ENCODE assay signal across 8 cellular contexts in the genomic region with DNA sequence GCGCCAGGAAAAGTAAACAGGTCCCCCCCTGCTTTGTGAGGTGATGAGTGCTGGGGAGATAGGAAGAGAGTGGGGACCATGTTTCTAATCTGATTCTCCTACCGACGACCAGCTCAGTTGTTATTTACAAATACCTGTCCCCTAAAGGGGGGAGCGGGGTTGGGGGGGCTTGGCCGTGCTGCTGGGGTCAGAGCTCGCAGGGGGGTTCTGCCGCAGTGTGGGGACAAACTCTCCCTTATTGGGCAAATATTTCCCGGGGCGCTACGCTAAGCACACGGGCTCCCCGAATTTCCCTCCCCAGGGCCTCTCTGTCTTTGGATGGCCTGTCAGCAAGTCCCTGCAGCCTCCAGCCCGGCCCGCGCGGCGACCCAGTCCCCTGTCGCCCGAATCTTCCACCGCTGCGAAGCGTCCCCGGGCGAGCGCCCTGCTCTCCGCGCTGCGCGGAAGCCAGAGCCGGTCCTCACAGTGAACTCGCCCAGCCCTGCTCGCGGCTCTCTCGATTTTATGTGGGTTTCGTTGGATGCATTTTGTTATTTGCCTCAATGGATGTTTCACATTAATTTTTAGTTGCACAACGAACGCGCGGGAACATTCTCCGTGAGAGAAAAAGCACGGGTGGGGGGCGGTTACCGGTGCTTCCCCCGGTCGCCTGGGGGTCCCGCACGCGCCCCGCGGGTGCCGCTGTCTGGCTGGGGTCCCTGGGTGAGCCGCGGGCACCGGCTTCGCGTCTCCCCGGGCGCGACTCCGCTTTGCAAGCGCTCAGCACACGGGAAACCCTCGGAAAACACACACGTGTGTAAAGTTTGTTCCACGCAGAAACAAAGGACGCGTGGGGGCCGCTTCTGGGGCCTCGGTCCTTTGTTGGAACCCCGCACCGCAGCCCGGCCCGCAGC. TPM values are rescaled to one million over a fixed set of nuclear protein-coding genes. Genes with fewer than 3 reads are reported as not detected.
A peak's percentile ranks its signal among the peaks of the same experiment; 100 is the strongest.
DNase-seq lines count a peak whose midpoint lies in the region; ATAC-seq and TF ChIP-seq lines count a peak whose summit lies in the region.

No MANE protein-coding gene starts in this region.

- DNase-seq in heart left ventricle (peak in 2 of 5 donors; percentile 53 to 74), sigmoid colon (peak; percentile 60), NCI-H2196 treated with DMSO at 0.1 percent for 48 hours (lab: John Stamatoyannopoulos, UW; ENCODE audit: unreplicated experiment) (no peak), NCI-H2171 treated with DMSO at 0.1 percent for 48 hours (lab: John Stamatoyannopoulos, UW) (no peak), BE2C (no peak)

- H3K9me3 ChIP-seq in HUES6 (ENCODE audit: control insufficient read depth, insufficient read depth, low read depth, low read length): no peaks in the 10 kb centered on the region
- H3K9me3 ChIP-seq in heart left ventricle: no peaks in the 10 kb centered on the region
- H3K9me3 ChIP-seq in sigmoid colon: no peaks in the 10 kb centered on the region
- H3K9me3 ChIP-seq in BE2C: no peaks in the 10 kb centered on the region

- peak overlapping the region; percentile 11; the same call in 1 of the 2 replicates for H3K27ac ChIP-seq in HUES6 (ENCODE audit: low read depth, low read length)
- H3K27ac ChIP-seq in heart left ventricle: peak overlapping the region; percentile 87 to 98 (median 96)
- peak overlapping the region; percentile 93 to 96 (median 96) for H3K27ac ChIP-seq in sigmoid colon

- H3K27me3 ChIP-seq in HUES6 (ENCODE audit: control insufficient read depth, insufficient read depth, low read length) (no peaks in the 10 kb centered on the region), heart left ventricle (no peaks in the 10 kb centered on the region), sigmoid colon (no peaks in the 10 kb centered on the region), BE2C (no peaks in the 10 kb centered on the region)

- no peak for TF ChIP-seq CTCF in heart left ventricle (IDR thresholded peaks at IDR 0.05)
- no peak for TF ChIP-seq CTCF in sigmoid colon (IDR thresholded peaks at IDR 0.05)
- TF ChIP-seq CTCF in BE2C (IDR thresholded peaks at IDR 0.05; ENCODE audit: low read depth, low read length): no peak

- H3K36me3 Mint-ChIP-seq in activated T-helper 17 cell treated with anti-CD3 and anti-CD28 coated beads, Interleukin-2, amount 50 U/mL, for 72 hours (ENCODE audit: low read depth): peaks cover 30% of the 10 kb centered on the region

- H3K4me3 Mint-ChIP-seq in activated T-helper 17 cell treated with anti-CD3 and anti-CD28 coated beads, Interleukin-2, amount 50 U/mL, for 72 hours: peak overlapping the region; percentile 67

- H3K9me3 Mint-ChIP-seq in activated T-helper 17 cell treated with anti-CD3 and anti-CD28 coated beads, Interleukin-2, amount 50 U/mL, for 72 hours: no peaks in the 10 kb centered on the region

- H3K36me3 ChIP-seq in HUES6 (ENCODE audit: control insufficient read depth, insufficient read depth, low read length): no peaks in the 10 kb centered on the region
- peaks cover 0 to 7% (median 0%) of the 10 kb centered on the region in 9 donors for H3K36me3 ChIP-seq in heart left ventricle
- H3K36me3 ChIP-seq in sigmoid colon: no peaks in the 10 kb centered on the region
- H3K36me3 ChIP-seq in BE2C: no peaks in the 10 kb centered on the region

- 4 to 13% (median 6%) methylated on average over 33 to 73 of the region's 73 CpGs for WGBS in heart left ventricle, 4 donors
- 13 to 19% methylated on average over 73 of the region's 73 CpGs for whole genome bisulfite sequencing in sigmoid colon, 2 donors

- H3K9ac ChIP-seq in HUES6 (ENCODE audit: low read length): peak overlapping the region; percentile 90

- TF ChIP-seq POLR2A in heart left ventricle (IDR thresholded peaks at IDR 0.05) (no peak), sigmoid colon (IDR thresholded peaks at IDR 0.05) (no peak)

- no peaks in the 10 kb centered on the region for H3K27me3 Mint-ChIP-seq in activated T-helper 17 cell treated with anti-CD3 and anti-CD28 coated beads, Interleukin-2, amount 50 U/mL, for 72 hours

- intact Hi-C loops in heart left ventricle (cut with DNase I): loop anchor here (2.0 to 10.0 kb wide), 14 partner anchors 41 to 415 kb away; a partner anchor contains a TSS
- intact Hi-C loops in sigmoid colon (cut with DNase I): loop anchor here (2.0 to 10.0 kb wide), 8 partner anchors 52 to 413 kb away; a partner anchor contains a TSS

- TF ChIP-seq EP300 in sigmoid colon (IDR thresholded peaks at IDR 0.05): no peak

- peaks cover 11% of the 10 kb centered on the region for H3K4me1 Mint-ChIP-seq in activated T-helper 17 cell treated with anti-CD3 and anti-CD28 coated beads, Interleukin-2, amount 50 U/mL, for 72 hours

- ATAC-seq in activated T-helper 17 cell treated with anti-CD3 and anti-CD28 coated beads, Interleukin-2, amount 50 U/mL, for 72 hours (replicated peaks): no peak
- ATAC-seq in heart left ventricle: peak in 1 of 4 donors; percentile 12
- ATAC-seq in GM19397 (IDR thresholded peaks at IDR 0.05; ENCODE audit: unreplicated experiment): no peak

- peak overlapping the region; percentile 63 for H3K27ac Mint-ChIP-seq in activated T-helper 17 cell treated with anti-CD3 and anti-CD28 coated beads, Interleukin-2, amount 50 U/mL, for 72 hours

- H3K4me3 ChIP-seq in HUES6 (ENCODE audit: low read depth, low read length): peak overlapping the region; percentile 72
- H3K4me3 ChIP-seq in heart left ventricle: peak overlapping the region; percentile 78 to 99 (median 97)
- peak overlapping the region; percentile 71 to 91 (median 85) for H3K4me3 ChIP-seq in sigmoid colon
- no peak overlapping the region for H3K4me3 ChIP-seq in BE2C (ENCODE audit: low read depth, low read length)

- H3K4me1 ChIP-seq in HUES6 (ENCODE audit: control insufficient read depth, insufficient read depth, low read length): peaks cover 26% of the 10 kb centered on the region
- peaks cover 3 to 40% (median 26%) of the 10 kb centered on the region in 12 donors for H3K4me1 ChIP-seq in heart left ventricle
- peaks cover 0 to 72% (median 64%) of the 10 kb centered on the region in 4 donors for H3K4me1 ChIP-seq in sigmoid colon
- peaks cover 5% of the 10 kb centered on the region for H3K4me1 ChIP-seq in BE2C

RNA-seq across cellular contexts. Expression of a gene that starts 1.5 kb away (rescaled TPM):
- 100 to 1,000 TPM in 1 of 2 donors, 10 to 100 TPM in 1; 95.3 to 130 TPM for total RNA-seq in activated T-helper 17 cell treated with anti-CD3 and anti-CD28 coated beads, Interleukin-2, amount 50 U/mL, for 72 hours
- total RNA-seq in heart left ventricle: 10 to 100 TPM; 14.6 to 38.9 (median 25.6) TPM
- 10 to 100 TPM; 23.0 to 28.9 TPM for polyA plus RNA-seq in heart left ventricle
- total RNA-seq in sigmoid colon: 100 to 1,000 TPM in 1 of 4 donors, 10 to 100 TPM in 3; 42.8 to 126 (median 57.1) TPM
- 10 to 100 TPM; 14.6 to 43.8 (median 15.6) TPM for polyA plus RNA-seq in sigmoid colon
- polyA plus RNA-seq in BE2C (2012; ENCODE audit: insufficient read depth, insufficient read length, low read depth): 83.5 TPM

RNA-seq across cellular contexts. Expression of a gene that starts 43.1 kb away (rescaled TPM):
- total RNA-seq in activated T-helper 17 cell treated with anti-CD3 and anti-CD28 coated beads, Interleukin-2, amount 50 U/mL, for 72 hours: 10 to 100 TPM; 19.1 to 23.0 TPM
- 10 to 100 TPM; 18.5 to 33.4 (median 30.1) TPM for total RNA-seq in heart left ventricle
- polyA plus RNA-seq in heart left ventricle: 10 to 100 TPM; 18.1 to 32.5 TPM
- total RNA-seq in sigmoid colon: 10 to 100 TPM; 22.9 to 65.1 (median 46.0) TPM
- 10 to 100 TPM; 10.6 to 26.5 (median 16.8) TPM for polyA plus RNA-seq in sigmoid colon
- 0.82 TPM for polyA plus RNA-seq in BE2C (2012; ENCODE audit: insufficient read depth, insufficient read length, low read depth)

Comparison
In these comparisons a context has a peak if more than half of its experiments do, and no peak if none do; other contexts are left out.
1. H3K27ac ChIP-seq: peak in every context shown above with its lines; median percentile 96 in heart left ventricle; 96 in sigmoid colon; 11 in HUES6.